In the genomic region with DNA sequence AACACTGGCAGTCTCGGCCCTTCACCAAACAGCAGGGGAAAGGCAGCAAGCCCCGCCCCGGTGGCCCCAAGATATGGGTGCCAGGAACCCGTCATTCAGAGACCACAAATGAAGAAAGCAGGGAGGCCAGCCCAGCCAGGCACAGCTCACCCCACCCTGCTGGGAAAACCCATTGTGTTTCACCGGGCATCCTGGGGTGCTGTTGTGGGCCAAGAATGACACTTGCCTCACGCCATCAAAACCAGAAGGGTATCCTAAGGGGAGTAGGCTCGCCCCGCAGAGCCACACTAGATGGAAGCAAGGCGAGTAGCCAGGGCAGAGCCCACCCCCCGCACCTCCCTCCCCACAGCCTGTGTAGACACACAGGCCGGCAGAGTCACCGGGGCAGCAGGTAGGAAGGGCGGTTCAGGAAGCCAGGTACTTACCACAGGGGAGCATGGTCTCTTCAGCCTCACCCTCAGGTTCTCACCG, we compare ENCODE assay signal across 14 cellular contexts.
DNase-seq lines count a peak whose midpoint lies in the region; ATAC-seq and TF ChIP-seq lines count a peak whose summit lies in the region.
"Had no signal": no experiment of that assay in that cellular context is flagged by ENCODE, and none has a peak within 500 bp of the region (broad histone marks: within the 10 kb centered on the region; RNA-seq: fewer than 3 reads in every experiment).

No MANE protein-coding gene starts in this region.

- BruUV-seq in OCI-LY7 (replicated peaks; lab: Mats Ljungman, UMichigan) (no TSS peak), MCF 10A (replicated peaks; lab: Mats Ljungman, UMichigan) (no TSS peak)

- H3K36me3 ChIP-seq in H7 (replicated peaks; ENCODE audit: control insufficient read depth, insufficient read depth, low read length) (no peaks in the 10 kb centered on the region), OCI-LY3 (replicated peaks; ENCODE audit: low read depth, low read length) (peaks cover 37% of the 10 kb centered on the region), OCI-LY7 (ENCODE audit: insufficient read depth, low read length) (no peaks in the 10 kb centered on the region)
- H3K36me3 ChIP-seq: Peyer's patch had no signal

- H3K9me3 Mint-ChIP-seq in MCF 10A (ENCODE audit: unreplicated experiment) = no peaks in the 10 kb centered on the region

- intact Hi-C loops in OCI-LY7 (cut with micrococcal nuclease; ENCODE audit: unreplicated experiment) = no loop called here
- intact Hi-C loops in MCF 10A (cut with micrococcal nuclease) = loop anchor here (10.0 kb wide), 1 partner anchor 135 kb away; no protein-coding TSS in a partner anchor

- H3K4me2 ChIP-seq in OCI-LY3 (ENCODE audit: low read length) = peak overlapping the region; percentile 93
- H3K4me2 ChIP-seq in OCI-LY7 (ENCODE audit: low read length) = no peak overlapping the region

- peaks cover 8% of the 10 kb centered on the region for H3K36me3 Mint-ChIP-seq in MCF 10A (ENCODE audit: insufficient read depth, unreplicated experiment)
- H3K36me3 Mint-ChIP-seq: brain, naive B cell had no signal

- H3K79me2 ChIP-seq in OCI-LY3 (ENCODE audit: low read length) (peaks cover 55% of the 10 kb centered on the region), OCI-LY7 (ENCODE audit: insufficient read depth, low read depth, low read length) (no peaks in the 10 kb centered on the region)

- H2AFZ ChIP-seq in OCI-LY3 (ENCODE audit: low read depth, low read length) = no peak overlapping the region
- H2AFZ ChIP-seq in OCI-LY7 (ENCODE audit: low read length) = no peak overlapping the region

- peak overlapping the region; percentile 93 for H3K27ac ChIP-seq in OCI-LY3 (ENCODE audit: low read length)
- H3K27ac ChIP-seq in OCI-LY7 (ENCODE audit: low read depth, low read length, poor library complexity, severe bottlenecking) = no peak overlapping the region
- H3K27ac ChIP-seq: 22Rv1, Peyer's patch had no signal

- H3K27me3 Mint-ChIP-seq in MCF 10A (ENCODE audit: insufficient read depth, unreplicated experiment) = no peaks in the 10 kb centered on the region

- H4K20me1 ChIP-seq in OCI-LY3 (ENCODE audit: insufficient read depth, low read length) (no peaks in the 10 kb centered on the region), OCI-LY7 (ENCODE audit: insufficient read depth, low read length) (no peaks in the 10 kb centered on the region)

- peak overlapping the region; percentile 98 for H3K9ac ChIP-seq in OCI-LY3 (ENCODE audit: low read length)

- H3K9me3 ChIP-seq in OCI-LY3 (ENCODE audit: insufficient read depth, low read length) = no peaks in the 10 kb centered on the region
- H3K9me3 ChIP-seq in OCI-LY7 (ENCODE audit: low read length) = no peaks in the 10 kb centered on the region
- H3K9me3 ChIP-seq: Peyer's patch had no signal

- no peaks in the 10 kb centered on the region for H3K9me2 ChIP-seq in OCI-LY7 (ENCODE audit: insufficient read depth, low read length)

- H3K27me3 ChIP-seq in H7 (ENCODE audit: control insufficient read depth, insufficient read depth, low read length) (peaks cover 7% of the 10 kb centered on the region), OCI-LY3 (ENCODE audit: low read depth, low read length) (no peaks in the 10 kb centered on the region)
- H3K27me3 ChIP-seq: Peyer's patch had no signal

- ATAC-seq in activated CD4-positive, CD25-positive, alpha-beta regulatory T cell treated with anti-CD3 and anti-CD28 coated beads, Interleukin-2, amount 50 U/mL, for 24 hours = peak; percentile 11 to 21
- ATAC-seq: esophagus mucosa had no signal

- H3K4me1 ChIP-seq in OCI-LY3 (ENCODE audit: low read length) (peaks cover 76% of the 10 kb centered on the region), OCI-LY7 (ENCODE audit: insufficient read depth, low read length, poor library complexity, severe bottlenecking) (no peaks in the 10 kb centered on the region)

- H3K27ac Mint-ChIP-seq in MCF 10A (ENCODE audit: low read depth, unreplicated experiment) = no peak overlapping the region
- H3K27ac Mint-ChIP-seq: brain had no signal

- H3K4me1 Mint-ChIP-seq in MCF 10A (ENCODE audit: insufficient read depth, unreplicated experiment) = no peaks in the 10 kb centered on the region

- H3K4me3 ChIP-seq in H7 (ENCODE audit: insufficient read depth, low read depth, low read length) (no peak overlapping the region), OCI-LY3 (ENCODE audit: low read length) (peak overlapping the region; percentile 73), OCI-LY7 (ENCODE audit: low read depth, low read length, poor library complexity, severe bottlenecking) (no peak overlapping the region)

- POLR2A ChIA-PET in OCI-LY7 (lab: Charles Lee) = no interaction called here
- POLR2A ChIA-PET in MCF 10A (lab: Yijun Ruan, JAX) = interaction anchor here (0.7 to 1.8 kb wide), 3 partner anchors 8 to 17 kb away, joined by 3 to 5 read pairs (median 4); no protein-coding TSS in a partner anchor

- no peak for DNase-seq in activated CD4-positive, CD25-positive, alpha-beta regulatory T cell (lab: John Stamatoyannopoulos, UW)
- DNase-seq in H7 (peak; percentile 68), NCI-H526 treated with DMSO at 0.1 percent for 48 hours (lab: John Stamatoyannopoulos, UW) (no peak), OCI-LY7 (ENCODE audit: low spot score) (no peak), MCF 10A (ENCODE audit: unreplicated experiment) (no peak)
- DNase-seq in stimulated activated CD8-positive, alpha-beta memory T cell treated with anti-CD3 and anti-CD28 coated beads, Interleukin-15, amount 100 ng/mL, for 48 hours (ENCODE audit: low read depth in 2 of 2) = peak; percentile 13 to 28
- DNase-seq: naive B cell, NCI-H2029, Peyer's patch had no signal

- H3K4me3 Mint-ChIP-seq in MCF 10A (ENCODE audit: unreplicated experiment) = no peak overlapping the region

- CTCF ChIA-PET in OCI-LY7 (lab: Charles Lee; ENCODE audit: unreplicated experiment) (no interaction called here), MCF 10A (lab: Yijun Ruan, JAX) (interaction anchor here (0.7 to 9.1 kb wide), 9 partner anchors 17 to 1648 kb away, joined by 3 to 193 read pairs (median 5); no protein-coding TSS in a partner anchor)

- TF ChIP-seq CTCF in OCI-LY3 (IDR thresholded peaks at IDR 0.05; ENCODE audit: low read depth, low read length) (no peak), OCI-LY7 (conservative IDR thresholded peaks at IDR 0.05; ENCODE audit: low read length) (no peak), MCF 10A (IDR thresholded peaks at IDR 0.05; ENCODE audit: unreplicated experiment) (no peak)

Comparison
In these comparisons a context has a peak if more than half of its experiments do, and no peak if none do; other contexts are left out.
1. DNase-seq: peak in H7 (single experiment) and stimulated activated CD8-positive, alpha-beta memory T cell treated with anti-CD3 and anti-CD28 coated beads, Interleukin-15, amount 100 ng/mL, for 48 hours (2 of 2); none in activated CD4-positive, CD25-positive, alpha-beta regulatory T cell (0 of 4), NCI-H526 treated with DMSO at 0.1 percent for 48 hours (single experiment), OCI-LY7 (single experiment) and MCF 10A (single experiment).